In genomic region chr1:234755449-234755863, GRCh38 we compare ENCODE assay signal across 8 cellular contexts.
DNase-seq lines count a peak whose midpoint lies in the region; ATAC-seq and TF ChIP-seq lines count a peak whose summit lies in the region.

No MANE protein-coding gene starts in this region.

- DNase-seq in GOT3 (lab: John Stamatoyannopoulos, UW) (peak; percentile 36), NOMO-1 treated with DMSO at 0.1 percent for 48 hours (lab: John Stamatoyannopoulos, UW; ENCODE audit: unreplicated experiment) (peak; percentile 80), fibroblast of villous mesenchyme (ENCODE audit: low read depth) (peak; percentile 96), sigmoid colon (peak; percentile 90), cerebellar nuclear complex (lab: John Stamatoyannopoulos, UW) (no peak), NCI-H2081 treated with DMSO at 0.1 percent for 48 hours (lab: John Stamatoyannopoulos, UW) (no peak)
- DNase-seq in activated naive CD8-positive, alpha-beta T cell treated with anti-CD3 and anti-CD28 coated beads, Interleukin-2, amount 50 U/mL, for 24 hours: no peak

- no peak for ATAC-seq in activated naive CD8-positive, alpha-beta T cell treated with anti-CD3 and anti-CD28 coated beads, Interleukin-2, amount 50 U/mL, for 24 hours
- no peak for ATAC-seq in GM19397 (IDR thresholded peaks at IDR 0.05; ENCODE audit: unreplicated experiment)

- no peak overlapping the region for H3K4me3 ChIP-seq in fibroblast of villous mesenchyme (ENCODE audit: low read depth, low read length)
- no peak overlapping the region for H3K4me3 ChIP-seq in sigmoid colon

- intact Hi-C loops in sigmoid colon (cut with DNase I): no loop called here

- H3K27me3 ChIP-seq in sigmoid colon: no peaks in the 10 kb centered on the region

- H3K4me1 Mint-ChIP-seq in activated naive CD8-positive, alpha-beta T cell treated with anti-CD3 and anti-CD28 coated beads, Interleukin-2, amount 50 U/mL, for 24 hours: peaks cover 40% of the 10 kb centered on the region

- H3K27ac Mint-ChIP-seq in activated naive CD8-positive, alpha-beta T cell treated with anti-CD3 and anti-CD28 coated beads, Interleukin-2, amount 50 U/mL, for 24 hours: no peak overlapping the region

- no peak overlapping the region for H3K4me3 Mint-ChIP-seq in activated naive CD8-positive, alpha-beta T cell treated with anti-CD3 and anti-CD28 coated beads, Interleukin-2, amount 50 U/mL, for 24 hours

- peak overlapping the region in 1 of 4 donors; percentile 18 for H3K27ac ChIP-seq in sigmoid colon

- peaks cover 0 to 23% (median 16%) of the 10 kb centered on the region in 4 donors for H3K4me1 ChIP-seq in sigmoid colon

- H3K36me3 ChIP-seq in sigmoid colon: no peaks in the 10 kb centered on the region

- H3K36me3 Mint-ChIP-seq in activated naive CD8-positive, alpha-beta T cell treated with anti-CD3 and anti-CD28 coated beads, Interleukin-2, amount 50 U/mL, for 24 hours (ENCODE audit: low read depth): no peaks in the 10 kb centered on the region

- TF ChIP-seq CTCF in fibroblast of villous mesenchyme (IDR thresholded peaks at IDR 0.05; ENCODE audit: insufficient read depth, low read depth, low read length): no peak
- no peak for TF ChIP-seq CTCF in sigmoid colon (IDR thresholded peaks at IDR 0.05)

- H3K9me3 Mint-ChIP-seq in activated naive CD8-positive, alpha-beta T cell treated with anti-CD3 and anti-CD28 coated beads, Interleukin-2, amount 50 U/mL, for 24 hours: no peaks in the 10 kb centered on the region

- no peak for TF ChIP-seq POLR2A in sigmoid colon (IDR thresholded peaks at IDR 0.05)

- TF ChIP-seq EP300 in sigmoid colon (IDR thresholded peaks at IDR 0.05): no peak

- H3K9me3 ChIP-seq in sigmoid colon: no peaks in the 10 kb centered on the region

- WGBS in sigmoid colon, 2 donors: 44 to 70% methylated on average over 8 of the region's 8 CpGs

- H3K27me3 Mint-ChIP-seq in activated naive CD8-positive, alpha-beta T cell treated with anti-CD3 and anti-CD28 coated beads, Interleukin-2, amount 50 U/mL, for 24 hours: peaks cover 5% of the 10 kb centered on the region

Comparison
In these comparisons a context has a peak if more than half of its experiments do, and no peak if none do; other contexts are left out.
1. DNase-seq: peak in GOT3 (single experiment), NOMO-1 treated with DMSO at 0.1 percent for 48 hours (single experiment), fibroblast of villous mesenchyme (single experiment) and sigmoid colon (single experiment); none in activated naive CD8-positive, alpha-beta T cell treated with anti-CD3 and anti-CD28 coated beads, Interleukin-2, amount 50 U/mL, for 24 hours (single experiment), cerebellar nuclear complex (0 of 2) and NCI-H2081 treated with DMSO at 0.1 percent for 48 hours (single experiment).